In the genomic region with DNA sequence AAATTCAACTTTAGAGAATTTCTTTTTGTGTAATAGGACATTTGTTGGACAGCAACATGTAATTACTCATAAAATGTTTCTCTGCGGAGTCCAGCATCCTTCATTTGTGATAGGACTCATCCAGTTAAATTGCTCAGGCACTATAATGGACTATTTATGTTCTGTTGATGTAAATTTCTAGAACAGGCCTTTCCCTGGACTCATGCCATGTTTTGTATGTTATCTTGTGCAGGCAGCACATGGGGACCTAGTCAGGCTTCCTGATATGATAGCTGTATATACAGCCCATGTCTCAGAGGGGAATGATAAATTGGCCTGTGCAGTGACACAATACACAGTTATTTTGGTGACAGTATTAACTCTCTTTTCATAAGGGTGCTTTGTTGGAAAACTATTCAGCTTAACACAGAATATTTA, we compare ENCODE assay signal across 9 cellular contexts. TPM values are rescaled to one million over a fixed set of nuclear protein-coding genes. Genes with fewer than 3 reads are reported as not detected.
DNase-seq lines count a peak whose midpoint lies in the region; ATAC-seq and TF ChIP-seq lines count a peak whose summit lies in the region.
"Had no signal": no experiment of that assay in that cellular context is flagged by ENCODE, and none has a peak within 500 bp of the region (broad histone marks: within the 10 kb centered on the region; RNA-seq: fewer than 3 reads in every experiment).

No MANE protein-coding gene starts in this region.

- H3K4me3 ChIP-seq in transverse colon, result no peak overlapping the region

- H3K27me3 ChIP-seq in transverse colon, result no peaks in the 10 kb centered on the region

- WGBS in transverse colon (ENCODE audit: low coverage in 1 of 2), 2 donors, result 50 to 61% methylated on average over 1 of the region's 1 CpG

- TF ChIP-seq CTCF in transverse colon (IDR thresholded peaks at IDR 0.05), result no peak

- no peak for TF ChIP-seq POLR2A in transverse colon (IDR thresholded peaks at IDR 0.05)

- H3K9me3 ChIP-seq in transverse colon, result no peaks in the 10 kb centered on the region

- H3K4me3 Mint-ChIP-seq in activated T-cell treated with anti-CD3 and anti-CD28 coated beads, Interleukin-2, amount 50 U/mL, for 72 hours, result peak overlapping the region in 1 of 2 donors; percentile 65
- no peak overlapping the region for H3K4me3 Mint-ChIP-seq in activated T-cell treated with anti-CD3 and anti-CD28 coated beads, Interleukin-2, amount 50 U/mL, for 4 hours
- H3K4me3 Mint-ChIP-seq in activated T-helper 17 cell treated with anti-CD3 and anti-CD28 coated beads, Interleukin-2, amount 50 U/mL, for 72 hours, result peak overlapping the region; percentile 65
- H3K4me3 Mint-ChIP-seq in immature natural killer cell, result peak overlapping the region; percentile 8 to 75 (median 54)
- H3K4me3 Mint-ChIP-seq in T-helper 2 cell treated with Interferon-gamma antibody and Interleukin-4, amounts not matched to agents 5 μg/mL and 100 μg/mL, for 36 hours, result no peak overlapping the region

- H3K27me3 Mint-ChIP-seq in activated T-cell treated with anti-CD3 and anti-CD28 coated beads, Interleukin-2, amount 50 U/mL, for 72 hours (ENCODE audit: low read depth), result no peaks in the 10 kb centered on the region
- no peaks in the 10 kb centered on the region for H3K27me3 Mint-ChIP-seq in activated T-cell treated with anti-CD3 and anti-CD28 coated beads, Interleukin-2, amount 50 U/mL, for 4 hours (ENCODE audit: low read depth)
- H3K27me3 Mint-ChIP-seq in activated T-helper 17 cell treated with anti-CD3 and anti-CD28 coated beads, Interleukin-2, amount 50 U/mL, for 72 hours, result no peaks in the 10 kb centered on the region
- H3K27me3 Mint-ChIP-seq in immature natural killer cell (ENCODE audit: low read depth in 3 of 3), result peaks cover 4 to 5% (median 5%) of the 10 kb centered on the region in 3 donors
- no peaks in the 10 kb centered on the region for H3K27me3 Mint-ChIP-seq in T-helper 2 cell treated with Interferon-gamma antibody and Interleukin-4, amounts not matched to agents 5 μg/mL and 100 μg/mL, for 36 hours (ENCODE audit: low read depth)

- peaks cover 24 to 71% (median 36%) of the 10 kb centered on the region in 4 donors for H3K4me1 ChIP-seq in transverse colon

- peak overlapping the region; percentile 51 to 67 (median 60) for H3K27ac ChIP-seq in transverse colon

- in situ Hi-C loops in transverse colon (cut with MboI; ENCODE audit: low pct_ligation_motif_present in 1 of 4, low pct_unique_long_range_greater_than_20kb in 1 of 4, low sequenced_read_pairs in 3 of 4), result no loop called here

- no peaks in the 10 kb centered on the region for H3K36me3 ChIP-seq in transverse colon

- ATAC-seq in activated T-cell treated with anti-CD3 and anti-CD28 coated beads, Interleukin-2, amount 50 U/mL, for 72 hours (replicated peaks in 1 of 2), result no peak
- no peak for ATAC-seq in activated T-cell treated with anti-CD3 and anti-CD28 coated beads, Interleukin-2, amount 50 U/mL, for 4 hours
- ATAC-seq in activated T-helper 17 cell treated with anti-CD3 and anti-CD28 coated beads, Interleukin-2, amount 50 U/mL, for 72 hours (replicated peaks), result no peak
- no peak for ATAC-seq in HG03135 (IDR thresholded peaks at IDR 0.05; ENCODE audit: unreplicated experiment)

- no peaks in the 10 kb centered on the region for H3K9me3 Mint-ChIP-seq in activated T-cell treated with anti-CD3 and anti-CD28 coated beads, Interleukin-2, amount 50 U/mL, for 72 hours
- H3K9me3 Mint-ChIP-seq in activated T-cell treated with anti-CD3 and anti-CD28 coated beads, Interleukin-2, amount 50 U/mL, for 4 hours, result no peaks in the 10 kb centered on the region
- no peaks in the 10 kb centered on the region for H3K9me3 Mint-ChIP-seq in activated T-helper 17 cell treated with anti-CD3 and anti-CD28 coated beads, Interleukin-2, amount 50 U/mL, for 72 hours
- no peaks in the 10 kb centered on the region for H3K9me3 Mint-ChIP-seq in immature natural killer cell
- no peaks in the 10 kb centered on the region for H3K9me3 Mint-ChIP-seq in T-helper 2 cell treated with Interferon-gamma antibody and Interleukin-4, amounts not matched to agents 5 μg/mL and 100 μg/mL, for 36 hours

- H3K4me1 Mint-ChIP-seq in activated T-cell treated with anti-CD3 and anti-CD28 coated beads, Interleukin-2, amount 50 U/mL, for 72 hours (ENCODE audit: low read depth), result peaks cover 96% of the 10 kb centered on the region
- peaks cover 83% of the 10 kb centered on the region for H3K4me1 Mint-ChIP-seq in activated T-cell treated with anti-CD3 and anti-CD28 coated beads, Interleukin-2, amount 50 U/mL, for 4 hours (ENCODE audit: low read depth)
- peaks cover 61% of the 10 kb centered on the region for H3K4me1 Mint-ChIP-seq in activated T-helper 17 cell treated with anti-CD3 and anti-CD28 coated beads, Interleukin-2, amount 50 U/mL, for 72 hours
- peaks cover 86 to 99% of the 10 kb centered on the region in 2 donors for H3K4me1 Mint-ChIP-seq in immature natural killer cell
- H3K4me1 Mint-ChIP-seq in T-helper 2 cell treated with Interferon-gamma antibody and Interleukin-4, amounts not matched to agents 5 μg/mL and 100 μg/mL, for 36 hours (ENCODE audit: low read depth), result peaks cover 67% of the 10 kb centered on the region

- no peak for TF ChIP-seq EP300 in transverse colon (IDR thresholded peaks at IDR 0.05; ENCODE audit: low read depth)

- no peak for DNase-seq in activated T-cell treated with anti-CD3 and anti-CD28 coated beads, Interleukin-2, amount 50 U/mL, for 72 hours
- no peak for DNase-seq in activated T-cell treated with anti-CD3 and anti-CD28 coated beads, Interleukin-2, amount 50 U/mL, for 4 hours
- DNase-seq in immature natural killer cell (no peak), transverse colon (no peak)
- DNase-seq in stimulated activated CD4-positive, alpha-beta T cell treated with anti-CD3 and anti-CD28 coated beads, Interleukin-4, amount 100 ng/mL, for 1 hour, result no peak
- DNase-seq in T-helper 2 cell treated with Interferon-gamma antibody and Interleukin-4, amounts not matched to agents 5 μg/mL and 100 μg/mL, for 36 hours (ENCODE audit: low spot score), result no peak
- DNase-seq: SHP77 treated with DMSO at 0.1 percent for 48 hours had no signal

- intact Hi-C loops in transverse colon (cut with DNase I; ENCODE audit: low total_unique reads), result no loop called here

- H3K36me3 Mint-ChIP-seq in activated T-cell treated with anti-CD3 and anti-CD28 coated beads, Interleukin-2, amount 50 U/mL, for 72 hours (ENCODE audit: insufficient read depth in 2 of 2), result peaks cover 4 to 8% of the 10 kb centered on the region in 2 donors
- H3K36me3 Mint-ChIP-seq in activated T-cell treated with anti-CD3 and anti-CD28 coated beads, Interleukin-2, amount 50 U/mL, for 4 hours (ENCODE audit: insufficient read depth), result peaks cover 22% of the 10 kb centered on the region
- H3K36me3 Mint-ChIP-seq in activated T-helper 17 cell treated with anti-CD3 and anti-CD28 coated beads, Interleukin-2, amount 50 U/mL, for 72 hours (ENCODE audit: low read depth), result peaks cover 71% of the 10 kb centered on the region
- H3K36me3 Mint-ChIP-seq in immature natural killer cell, result peaks cover 0 to 7% (median 0%) of the 10 kb centered on the region in 3 donors
- H3K36me3 Mint-ChIP-seq in T-helper 2 cell treated with Interferon-gamma antibody and Interleukin-4, amounts not matched to agents 5 μg/mL and 100 μg/mL, for 36 hours (ENCODE audit: low read depth), result peaks cover 46% of the 10 kb centered on the region

- H3K27ac Mint-ChIP-seq in activated T-cell treated with anti-CD3 and anti-CD28 coated beads, Interleukin-2, amount 50 U/mL, for 72 hours, result peak overlapping the region; percentile 95
- peak overlapping the region; percentile 66 for H3K27ac Mint-ChIP-seq in activated T-helper 17 cell treated with anti-CD3 and anti-CD28 coated beads, Interleukin-2, amount 50 U/mL, for 72 hours
- H3K27ac Mint-ChIP-seq in immature natural killer cell, result peak overlapping the region; percentile 68 to 89 (median 86)
- no peak overlapping the region for H3K27ac Mint-ChIP-seq in T-helper 2 cell treated with Interferon-gamma antibody and Interleukin-4, amounts not matched to agents 5 μg/mL and 100 μg/mL, for 36 hours

RNA-seq across cellular contexts. Expression of a gene that starts 51.5 kb away (rescaled TPM):
- 100 to 1,000 TPM; 299 to 323 TPM for total RNA-seq in activated T-cell treated with anti-CD3 and anti-CD28 coated beads, Interleukin-2, amount 50 U/mL, for 72 hours
- 100 to 1,000 TPM; 343 to 376 (median 347) TPM for total RNA-seq in activated T-cell treated with anti-CD3 and anti-CD28 coated beads, Interleukin-2, amount 50 U/mL, for 4 hours
- total RNA-seq in activated T-helper 17 cell treated with anti-CD3 and anti-CD28 coated beads, Interleukin-2, amount 50 U/mL, for 72 hours, result 100 to 1,000 TPM; 322 to 452 TPM
- 100 to 1,000 TPM; 270 to 399 (median 286) TPM for polyA plus RNA-seq in immature natural killer cell
- total RNA-seq in transverse colon, result 100 to 1,000 TPM; 232 to 658 (median 509) TPM

Comparison
In these comparisons a context has a peak if more than half of its experiments do, and no peak if none do; other contexts are left out.
1. H3K4me3 Mint-ChIP-seq: peak in activated T-helper 17 cell treated with anti-CD3 and anti-CD28 coated beads, Interleukin-2, amount 50 U/mL, for 72 hours (single experiment) and immature natural killer cell (5 of 5); none in activated T-cell treated with anti-CD3 and anti-CD28 coated beads, Interleukin-2, amount 50 U/mL, for 4 hours (single experiment) and T-helper 2 cell treated with Interferon-gamma antibody and Interleukin-4, amounts not matched to agents 5 μg/mL and 100 μg/mL, for 36 hours (single experiment).